ENCODE assay signal across 14 cellular contexts in genomic region chr18:78977627-78978271, GRCh38. TPM values are rescaled to one million over a fixed set of nuclear protein-coding genes. Genes with fewer than 3 reads are reported as not detected.
DNase-seq lines count a peak whose midpoint lies in the region; ATAC-seq, FAIRE-seq and TF ChIP-seq lines count a peak whose summit lies in the region.
"Had no signal": no experiment of that assay in that cellular context is flagged by ENCODE, and none has a peak within 500 bp of the region (broad histone marks: within the 10 kb centered on the region; RNA-seq: fewer than 3 reads in every experiment).

No MANE protein-coding gene starts in this region.

- POLR2A ChIA-PET in T-cell (lab: Charles Lee): no interaction called here
- POLR2A ChIA-PET in H1 (lab: Charles Lee; ENCODE audit: partially characterized antibody): interaction anchor here (0.8 to 1.1 kb wide), 3 partner anchors 11 to 66 kb away, joined by 3 read pairs; no protein-coding TSS in a partner anchor

- H3K9me3 ChIP-seq in H1 (ENCODE audit: insufficient read depth in 2 of 2, low read depth in 1 of 2, low read length in 1 of 2) (no peaks in the 10 kb centered on the region), neuronal stem cell (replicated peaks in 1 of 2; ENCODE audit: control insufficient read depth in 2 of 2, insufficient read depth in 1 of 2, low read depth in 1 of 2, low read length in 2 of 2) (peaks cover 0 to 4% of the 10 kb centered on the region in 2 donors)

- TF ChIP-seq CTCF in GM20000 (IDR thresholded peaks at IDR 0.05; ENCODE audit: extremely low read depth, missing control alignments): no peak
- TF ChIP-seq CTCF in H1 (IDR thresholded peaks at IDR 0.05; ENCODE audit: control extremely low read depth in 1 of 3, insufficient read depth in 1 of 3, low read depth in 1 of 3, low read length in 3 of 3): no peak

- H3K23me2 ChIP-seq in H1 (ENCODE audit: low read depth, low read length): peaks cover 28% of the 10 kb centered on the region; the same call in 1 of the 2 replicates

- CTCF ChIA-PET in T-cell (lab: Charles Lee) (interaction anchor here in 1 of 2 donors (0.7 kb wide), 1 partner anchor 19 kb away, joined by 5 read pairs; no protein-coding TSS in a partner anchor), H1 (lab: Charles Lee; ENCODE audit: partially characterized antibody) (interaction anchor here (1.3 to 1.7 kb wide), 2 partner anchors 9 to 207 kb away, joined by 3 to 5 read pairs; no protein-coding TSS in a partner anchor)

- H2BK120ac ChIP-seq in H1 (replicated peaks; ENCODE audit: low read depth, low read length): no peak overlapping the region
- H2BK120ac ChIP-seq in neuronal stem cell (ENCODE audit: low read depth, low read length): no peak overlapping the region

- H4K91ac ChIP-seq in H1 (replicated peaks; ENCODE audit: insufficient read length, low read length): no peak overlapping the region
- no peak overlapping the region for H4K91ac ChIP-seq in neuronal stem cell (ENCODE audit: low read depth, low read length, poor library complexity)

- H3K27ac Mint-ChIP-seq in T-cell: no peak overlapping the region

- H2BK5ac ChIP-seq in H1 (ENCODE audit: low read depth, low read length) (no peak overlapping the region), neuronal stem cell (ENCODE audit: low read length) (no peak overlapping the region)

- no peak overlapping the region for H3K14ac ChIP-seq in H1 (ENCODE audit: insufficient read length)
- no peak overlapping the region for H3K14ac ChIP-seq in neuronal stem cell (ENCODE audit: low read length)

- H3K27me3 Mint-ChIP-seq in T-cell: peaks cover 52 to 59% of the 10 kb centered on the region in 2 donors

- no peak for ATAC-seq in T-cell (replicated peaks in 1 of 4)

- H3K4me2 ChIP-seq in H1 (ENCODE audit: insufficient read depth in 1 of 2, low read depth in 2 of 2, low read length in 2 of 2) (peak overlapping the region; percentile 65 to 92), neuronal stem cell (ENCODE audit: insufficient read depth, low read length, poor library complexity, severe bottlenecking) (peak overlapping the region; percentile 51)

- peak overlapping the region in 2 of 3 donors; percentile 31 to 64 for H3K4me3 Mint-ChIP-seq in T-cell

- H4K20me1 ChIP-seq in H1 (replicated peaks in 1 of 2; ENCODE audit: control insufficient read depth in 1 of 2, insufficient read depth in 2 of 2, low read length in 2 of 2): peaks cover 1 to 12% of the 10 kb centered on the region in 2 experiments

- no peak for TF ChIP-seq POLR2A in H1 (IDR thresholded peaks at IDR 0.05; ENCODE audit: control extremely low read depth in 1 of 2, low read depth in 2 of 2, low read length in 2 of 2)

- H3K4me1 Mint-ChIP-seq in T-cell: peaks cover 17 to 25% (median 17%) of the 10 kb centered on the region in 3 donors

- TF ChIP-seq EP300 in H1 (IDR thresholded peaks at IDR 0.05; ENCODE audit: borderline replicate concordance in 1 of 2, low read depth in 2 of 2, low read length in 2 of 2): no peak

- H3K27ac ChIP-seq in H1 (ENCODE audit: low read depth, low read length) (no peak overlapping the region), neuronal stem cell (replicated peaks; ENCODE audit: low read length) (no peak overlapping the region)

- H3K4ac ChIP-seq in H1 (replicated peaks; ENCODE audit: insufficient read length, low read depth, low read length) (no peak overlapping the region), neuronal stem cell (ENCODE audit: low read length) (no peak overlapping the region)

- H3K56ac ChIP-seq in H1 (replicated peaks; ENCODE audit: insufficient read length, low read depth, low read length): no peak overlapping the region

- FAIRE-seq in H1 (lab: Jason Lieb, UNC): no peak
- FAIRE-seq: islet of Langerhans, RCC 7860 had no signal

- 3% methylated on average over 23 of the region's 33 CpGs; no CpG with 5 or more reads in 1 of the 2 experiments for WGBS in H1 (ENCODE audit: extremely low coverage in 1 of 2, insufficient coverage in 1 of 2, insufficient read length in 1 of 2, insufficient replicate concordance in 2 of 2, low coverage in 1 of 2, low lambda C conversion rate in 2 of 2, missing lambda C conversion rate in 1 of 2), 2 experiments
- WGBS in neuronal stem cell (ENCODE audit: extremely low coverage in 2 of 2, insufficient read length in 2 of 2, insufficient replicate concordance in 1 of 2), 2 donors: no CpG with 5 or more reads among the region's 33 CpGs

- H4K8ac ChIP-seq in H1 (ENCODE audit: extremely low read depth, insufficient read depth, low read length) (no peak overlapping the region), neuronal stem cell (ENCODE audit: low read depth, low read length) (no peak overlapping the region)

- H3K9ac ChIP-seq in H1 (replicated peaks in 1 of 4; ENCODE audit: extremely low read depth in 1 of 4, low read depth in 3 of 4, low read length in 3 of 4) (no peak overlapping the region), neuronal stem cell (ENCODE audit: low read depth, low read length, poor library complexity) (no peak overlapping the region)

- H3K79me2 ChIP-seq in H1 (ENCODE audit: control insufficient read depth in 1 of 2, insufficient read depth in 2 of 2, low read length in 2 of 2): peaks cover 0 to 25% of the 10 kb centered on the region in 2 experiments; a peak in 3 of 4 replicates

- H3K79me1 ChIP-seq in H1 (ENCODE audit: low read depth, low read length) (no peaks in the 10 kb centered on the region), neuronal stem cell (ENCODE audit: low read depth, low read length) (peaks cover 5% of the 10 kb centered on the region)

- H3K18ac ChIP-seq in H1 (ENCODE audit: extremely low read depth, low read length) (no peak overlapping the region), neuronal stem cell (ENCODE audit: low read length) (peak overlapping the region; percentile 91)

- no peak overlapping the region for H4K5ac ChIP-seq in H1 (ENCODE audit: insufficient read length, low read depth, low read length)

- H2BK15ac ChIP-seq in H1 (ENCODE audit: low read length) (no peak overlapping the region), neuronal stem cell (ENCODE audit: low read length) (peak overlapping the region; percentile 65)

- H3K23ac ChIP-seq in H1 (ENCODE audit: insufficient read length) (no peak overlapping the region), neuronal stem cell (ENCODE audit: low read depth, low read length, poor library complexity) (peak overlapping the region; percentile 81)

- no peak for TF ChIP-seq RAD21 in H1 (IDR thresholded peaks at IDR 0.05 in 1 of 2, conservative IDR thresholded peaks at IDR 0.05 in 1 of 2; ENCODE audit: low read depth in 2 of 2, low read length in 2 of 2)

- H2BK20ac ChIP-seq in H1 (ENCODE audit: low read length): no peak overlapping the region

- H2AK5ac ChIP-seq in H1 (ENCODE audit: low read depth, low read length) (no peak overlapping the region), neuronal stem cell (ENCODE audit: low read depth, low read length) (no peak overlapping the region)

- H2BK12ac ChIP-seq in H1 (ENCODE audit: low read depth, low read length): 0 out of 2 replicates have a peak overlapping the region, but pooled peaks have one; percentile 20
- H2BK12ac ChIP-seq in neuronal stem cell (ENCODE audit: low read length): no peak overlapping the region

- no peak overlapping the region for H2AFZ ChIP-seq in H1 (ENCODE audit: low read length)
- H2AFZ ChIP-seq in neuronal stem cell (ENCODE audit: low read length): no peak overlapping the region

- H3K4me1 ChIP-seq in H1 (replicated peaks in 1 of 4; ENCODE audit: control insufficient read depth in 3 of 4, insufficient read depth in 4 of 4, low read length in 3 of 4): peaks cover 9 to 32% (median 23%) of the 10 kb centered on the region in 4 experiments
- H3K4me1 ChIP-seq in neuronal stem cell (ENCODE audit: control insufficient read depth in 2 of 2, insufficient read depth in 1 of 2, low read depth in 1 of 2, low read length in 2 of 2): peaks cover 0 to 13% of the 10 kb centered on the region in 2 donors

- no peaks in the 10 kb centered on the region for H3K36me3 Mint-ChIP-seq in T-cell
- H3K36me3 Mint-ChIP-seq: CD4-positive, CD25-positive, alpha-beta regulatory T cell had no signal

- DNase-seq in GM20000 (ENCODE audit: low spot score) (peak; percentile 49), T-cell (no peak), H1 (ENCODE audit: low read depth in 1 of 2, low spot score in 2 of 2) (no peak), neuronal stem cell (ENCODE audit: low spot score) (no peak), NCI-H774 (lab: John Stamatoyannopoulos, UW) (no peak), NCI-H2196 treated with DMSO at 0.1 percent for 48 hours (lab: John Stamatoyannopoulos, UW; ENCODE audit: unreplicated experiment) (no peak), SIG-M5 (lab: John Stamatoyannopoulos, UW) (no peak)
- DNase-seq: CD4-positive, CD25-positive, alpha-beta regulatory T cell; NCI-H446; T1000 had no signal

- no peaks in the 10 kb centered on the region for H3K9me3 Mint-ChIP-seq in T-cell

- H3K4me3 ChIP-seq in H1 (ENCODE audit: extremely low read depth in 1 of 4, insufficient read depth in 2 of 4, low read depth in 3 of 4, low read length in 4 of 4) (peak overlapping the region; percentile 34 to 93 (median 54); a peak in 6 of 8 replicates), neuronal stem cell (ENCODE audit: low read length in 2 of 2) (no peak overlapping the region)

- H3K27me3 ChIP-seq in H1 (replicated peaks in 1 of 4; ENCODE audit: control insufficient read depth in 3 of 4, extremely low read depth in 1 of 4, insufficient read depth in 3 of 4, low read length in 3 of 4): peaks cover 48 to 63% (median 58%) of the 10 kb centered on the region in 4 experiments
- peaks cover 33 to 90% (median 60%) of the 10 kb centered on the region in 3 experiments for H3K27me3 ChIP-seq in neuronal stem cell (ENCODE audit: control insufficient read depth in 3 of 3, insufficient read depth in 3 of 3, low read depth in 1 of 3, low read length in 3 of 3)

- peaks cover 0 to 2% (median 0%) of the 10 kb centered on the region in 4 experiments; a peak in 1 of 8 replicates for H3K36me3 ChIP-seq in H1 (ENCODE audit: control insufficient read depth in 2 of 4, insufficient read depth in 4 of 4, low read length in 3 of 4)
- H3K36me3 ChIP-seq in neuronal stem cell (replicated peaks in 1 of 2; ENCODE audit: control insufficient read depth in 2 of 2, insufficient read depth in 2 of 2, low read length in 2 of 2): no peaks in the 10 kb centered on the region

RNA-seq across cellular contexts. Expression of gene SALL3, which starts 1.9 kb away (rescaled TPM):
- total RNA-seq in T-cell: under 1 TPM in 3 of 5 donors, not detected in 2; 0.03 to 0.09 (median 0.07) TPM
- 46.4 and 54.5 TPM in 2 replicates for total RNA-seq in H1 (2021; fragmentation: NEBNext Ultra II Directional; extraction: Animal tissue kit (Norgen Biotek cat#: 25700))
- polyA plus RNA-seq in H1 (2011; rRNA removed): 10.5 and 24.5 TPM in 2 replicates
- 13.8 TPM for polyA plus RNA-seq in H1 (2011; cell fraction: cytosol; rRNA removed)
- 44.0 TPM for polyA plus RNA-seq in H1 (2011; cell fraction: nucleus; rRNA removed)
- polyA plus RNA-seq in H1 (2012, experiment 1 of 2): 21.6 to 25.4 TPM (median 23.5 TPM) in 4 replicates
- polyA plus RNA-seq in H1 (2012, experiment 2 of 2): 10.1 TPM
- 19.9 TPM for polyA plus RNA-seq in H1 (2013, experiment 1 of 2)
- polyA plus RNA-seq in H1 (2013, experiment 2 of 2): 18.1 TPM
- 8.5 and 12.3 TPM in 2 replicates for polyA minus RNA-seq in H1 (2011; rRNA and poly(A)+ RNA removed)
- 41.6 TPM for polyA minus RNA-seq in H1 (2011; cell fraction: cytosol; rRNA and poly(A)+ RNA removed)
- 48.0 TPM for polyA minus RNA-seq in H1 (2011; cell fraction: nucleus; rRNA and poly(A)+ RNA removed)
- 10.3 TPM for polyA plus RNA-seq in neuronal stem cell (2013, experiment 1 of 2)
- 10.9 TPM for polyA plus RNA-seq in neuronal stem cell (2013, experiment 2 of 2)
- total RNA-seq: CD4-positive, CD25-positive, alpha-beta regulatory T cell; fibroblast of villous mesenchyme; HT-29 had no signal
- polyA plus RNA-seq: CD4-positive, CD25-positive, alpha-beta regulatory T cell had no signal

Comparison
In these comparisons a context has a peak if more than half of its experiments do, and no peak if none do; other contexts are left out.
1. H3K4me3 ChIP-seq: peak in H1 (4 of 4); none in neuronal stem cell (0 of 2).
2. RNA of gene SALL3, which starts 1.9 kb away (total RNA-seq): 46.4 to 54.5 TPM in H1; 0.03 to 0.09 TPM in T-cell; every median in the first group is over 10 times any median in the second.